ENCODE assay signal across 8 cellular contexts in genomic region chr6:43476744-43477143, GRCh38.
DNase-seq lines count a peak whose midpoint lies in the region; ATAC-seq and TF ChIP-seq lines count a peak whose summit lies in the region.

No MANE protein-coding gene starts in this region.

- H2AFZ ChIP-seq in KMS-11 (ENCODE audit: low read depth) = peak overlapping the region; percentile 94

- H3K9ac ChIP-seq in BLaER1 (peak overlapping the region; percentile 87), KMS-11 (0 out of 2 replicates have a peak overlapping the region, but pooled peaks have one; percentile 82)

- no peaks in the 10 kb centered on the region for H3K9me3 Mint-ChIP-seq in nephron

- peaks cover 6% of the 10 kb centered on the region for H3K27me3 Mint-ChIP-seq in nephron (ENCODE audit: low read depth)

- H3K4me3 ChIP-seq in BLaER1 (peak overlapping the region; percentile 71), KMS-11 (IDR thresholded peaks at IDR 0.05; ENCODE audit: insufficient read depth, low read depth, low read length) (no peak overlapping the region)

- H3K4me1 ChIP-seq in BLaER1 (peaks cover 36% of the 10 kb centered on the region), KMS-11 (ENCODE audit: low read depth, poor library complexity, severe bottlenecking) (peaks cover 26% of the 10 kb centered on the region)

- H3K27ac ChIP-seq in BLaER1 (no peak overlapping the region), KMS-11 (no peak overlapping the region; the same call in 1 of the 2 replicates), caudate nucleus (ENCODE audit: low read depth, low read length) (peak overlapping the region; percentile 0)

- H3K4me2 ChIP-seq in BLaER1 (peak overlapping the region; percentile 99), KMS-11 (peak overlapping the region; percentile 86)

- H3K27me3 ChIP-seq in BLaER1 = no peaks in the 10 kb centered on the region
- no peaks in the 10 kb centered on the region for H3K27me3 ChIP-seq in KMS-11 (ENCODE audit: insufficient read depth, low read depth)

- H4K20me1 ChIP-seq in BLaER1 = peaks cover 17% of the 10 kb centered on the region; the same call in 1 of the 2 replicates
- H4K20me1 ChIP-seq in KMS-11 (ENCODE audit: insufficient read depth) = no peaks in the 10 kb centered on the region

- H3K9me3 ChIP-seq in BLaER1 = no peaks in the 10 kb centered on the region

- TF ChIP-seq CTCF in KMS-11 (conservative IDR thresholded peaks at IDR 0.05; ENCODE audit: low read depth, low read length) (no peak), nephron (IDR thresholded peaks at IDR 0.05; ENCODE audit: unreplicated experiment in 3 of 3) (no peak)

- peak overlapping the region; percentile 89 to 94 (median 90) for H3K27ac Mint-ChIP-seq in nephron

- H3K79me2 ChIP-seq in KMS-11 (ENCODE audit: insufficient read depth, low read depth) = peaks cover 11% of the 10 kb centered on the region

- peaks cover 44% of the 10 kb centered on the region for H3K4me1 Mint-ChIP-seq in nephron

- ATAC-seq in GM19463 (IDR thresholded peaks at IDR 0.05; ENCODE audit: unreplicated experiment) = no peak

- no peaks in the 10 kb centered on the region for H3K36me3 Mint-ChIP-seq in nephron (ENCODE audit: low read depth)

- H3K36me3 ChIP-seq in BLaER1 (no peaks in the 10 kb centered on the region), KMS-11 (ENCODE audit: insufficient read depth) (no peaks in the 10 kb centered on the region)

- no peak for DNase-seq in caudate nucleus (lab: John Stamatoyannopoulos, UW)
- no peak for DNase-seq in SIG-M5 treated with dmso at 0.1 percent for 504 hours (lab: John Stamatoyannopoulos, UW; ENCODE audit: unreplicated experiment)
- DNase-seq in activated gamma-delta T cell (lab: John Stamatoyannopoulos, UW) = no peak
- DNase-seq in hippocampal formation (lab: John Stamatoyannopoulos, UW) = no peak

- peak overlapping the region; percentile 86 to 99 (median 90) for H3K4me3 Mint-ChIP-seq in nephron
